Comparison of ENCODE assay signal across 12 cellular contexts in the genomic region with DNA sequence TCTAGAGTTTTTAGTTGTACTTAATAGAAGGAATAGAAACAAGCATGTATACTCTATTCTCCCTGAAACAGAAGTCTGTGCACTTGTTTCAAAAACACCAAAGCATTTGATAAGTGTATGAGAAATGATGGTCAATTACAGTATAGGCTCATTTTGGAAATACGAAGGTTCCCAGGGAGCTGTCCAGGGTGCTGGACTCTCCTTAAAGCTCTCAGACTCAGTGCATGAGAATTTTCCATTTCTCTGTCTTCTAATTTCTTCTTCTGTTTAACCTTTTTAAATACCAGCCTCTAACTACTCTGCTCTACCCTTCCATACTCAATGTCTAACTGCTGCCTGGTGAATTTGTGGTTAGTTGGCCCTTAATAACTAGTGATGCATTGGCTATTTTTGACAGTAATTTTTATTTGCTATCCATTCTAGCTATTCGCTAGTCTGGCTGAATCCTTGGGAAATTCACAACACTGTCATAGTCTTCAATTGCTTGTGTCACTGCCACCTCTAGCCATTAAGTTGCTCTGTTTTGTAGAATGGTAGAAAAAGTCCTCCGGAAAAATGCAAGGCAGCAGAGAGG.
A peak's percentile ranks its signal among the peaks of the same experiment; 100 is the strongest.
DNase-seq lines count a peak whose midpoint lies in the region; ATAC-seq and TF ChIP-seq lines count a peak whose summit lies in the region.
"Had no signal": no experiment of that assay in that cellular context is flagged by ENCODE, and none has a peak within 500 bp of the region (broad histone marks: within the 10 kb centered on the region; RNA-seq: fewer than 3 reads in every experiment).

No MANE protein-coding gene starts in this region.

- H3K9me3 Mint-ChIP-seq in HFFc6 = peaks cover 27% of the 10 kb centered on the region
- H3K9me3 Mint-ChIP-seq: activated B cell treated with CpG ODN at 0.5 μM for 24 hours had no signal

- POLR2A ChIA-PET in SK-N-SH (lab: Yijun Ruan, JAX) = no interaction called here

- intact Hi-C loops in left lung (cut with DNase I) (no loop called here), left ventricle myocardium inferior (cut with micrococcal nuclease) (no loop called here)

- H3K4me3 ChIP-seq in SK-N-SH (ENCODE audit: low read depth in 2 of 2, low read length in 1 of 2) = no peak overlapping the region
- H3K4me3 ChIP-seq in astrocyte of the cerebellum (ENCODE audit: low read depth, low read length) = no peak overlapping the region
- no peak overlapping the region for H3K4me3 ChIP-seq in left lung
- no peak overlapping the region for H3K4me3 ChIP-seq in left ventricle myocardium inferior
- H3K4me3 ChIP-seq: suprapubic skin had no signal

- H3K4me2 ChIP-seq in SK-N-SH = no peak overlapping the region

- H3K27me3 Mint-ChIP-seq in HFFc6 (ENCODE audit: insufficient read depth) = no peaks in the 10 kb centered on the region

- TF ChIP-seq EP300 in SK-N-SH (IDR thresholded peaks at IDR 0.05; ENCODE audit: borderline replicate concordance in 1 of 2, low read depth in 1 of 2, low read length in 1 of 2) = no peak

- TF ChIP-seq RAD21 in SK-N-SH (IDR thresholded peaks at IDR 0.05; ENCODE audit: low read length) = no peak

- H3K79me2 ChIP-seq in SK-N-SH (ENCODE audit: insufficient read depth) = no peaks in the 10 kb centered on the region

- in situ Hi-C loops in astrocyte of the cerebellum (cut with HindIII; ENCODE audit: low sequenced_read_pairs) = no loop called here

- H3K4me1 Mint-ChIP-seq in HFFc6 (ENCODE audit: low read depth) = no peaks in the 10 kb centered on the region
- H3K4me1 Mint-ChIP-seq: activated B cell treated with CpG ODN at 0.5 μM for 24 hours had no signal

- DNase-seq in SK-N-SH (no peak), HT1080 (ENCODE audit: low read depth) (peak; percentile 11), astrocyte of the cerebellum (ENCODE audit: low read depth) (peak; percentile 55), left lung (no peak), HFFc6 (no peak), D341Med (ENCODE audit: low spot score) (no peak), left ventricle myocardium inferior (no peak)
- DNase-seq: activated B cell treated with CpG ODN at 0.5 μM for 24 hours; NCI-H1048; stimulated activated CD4-positive, alpha-beta T cell treated with anti-CD3 and anti-CD28 coated beads, Interleukin-4, amount 100 ng/mL, for 1 hour had no signal

- no peaks in the 10 kb centered on the region for H3K36me3 ChIP-seq in SK-N-SH (replicated peaks in 1 of 2; ENCODE audit: control insufficient read depth in 1 of 2, insufficient read depth in 2 of 2, low read length in 1 of 2)
- no peaks in the 10 kb centered on the region for H3K36me3 ChIP-seq in left lung
- H3K36me3 ChIP-seq in left ventricle myocardium inferior = no peaks in the 10 kb centered on the region
- H3K36me3 ChIP-seq: suprapubic skin had no signal

- H2AFZ ChIP-seq in SK-N-SH (ENCODE audit: low read depth) = no peak overlapping the region

- no peaks in the 10 kb centered on the region for H3F3A ChIP-seq in SK-N-SH (replicated peaks; ENCODE audit: insufficient read depth)

- no peak overlapping the region for H3K27ac ChIP-seq in SK-N-SH (ENCODE audit: low read depth in 2 of 2, low read length in 1 of 2)
- H3K27ac ChIP-seq in left lung = no peak overlapping the region
- H3K27ac ChIP-seq in left ventricle myocardium inferior (replicated peaks) = no peak overlapping the region
- H3K27ac ChIP-seq: suprapubic skin had no signal

- no peak for TF ChIP-seq CTCF in SK-N-SH (IDR thresholded peaks at IDR 0.05)
- no peak for TF ChIP-seq CTCF in astrocyte of the cerebellum (IDR thresholded peaks at IDR 0.05; ENCODE audit: low read depth, low read length, missing control alignments)
- no peak for TF ChIP-seq CTCF in left lung (IDR thresholded peaks at IDR 0.05)
- no peak for TF ChIP-seq CTCF in HFFc6 (IDR thresholded peaks at IDR 0.05)
- TF ChIP-seq CTCF in left ventricle myocardium inferior (IDR thresholded peaks at IDR 0.05; ENCODE audit: borderline replicate concordance) = no peak

- H3K9me3 ChIP-seq in SK-N-SH (no peaks in the 10 kb centered on the region), left lung (no peaks in the 10 kb centered on the region), left ventricle myocardium inferior (replicated peaks) (no peaks in the 10 kb centered on the region)
- H3K9me3 ChIP-seq: suprapubic skin had no signal

- no peak overlapping the region for H3K9ac ChIP-seq in SK-N-SH

- ATAC-seq in SK-N-SH treated with all-trans-retinoic acid at 6 μM for 48 hours (no peak), left lung (peak; percentile 47)

- CTCF ChIA-PET in SK-N-SH (lab: Yijun Ruan, JAX) = no interaction called here

- H3K4me3 Mint-ChIP-seq in HFFc6 = no peak overlapping the region
- H3K4me3 Mint-ChIP-seq: activated B cell treated with CpG ODN at 0.5 μM for 24 hours had no signal

- H3K36me3 Mint-ChIP-seq in HFFc6 (ENCODE audit: low read depth) = no peaks in the 10 kb centered on the region

- H3K4me1 ChIP-seq in SK-N-SH (ENCODE audit: control insufficient read depth in 1 of 2, insufficient read depth in 2 of 2, low read depth in 1 of 2, low read length in 1 of 2) (peaks cover 0 to 2% of the 10 kb centered on the region in 2 experiments; a peak in 1 of 4 replicates), left lung (no peaks in the 10 kb centered on the region), left ventricle myocardium inferior (no peaks in the 10 kb centered on the region)
- H3K4me1 ChIP-seq: suprapubic skin had no signal

- no peaks in the 10 kb centered on the region for H3K9me2 ChIP-seq in SK-N-SH

- H3K27ac Mint-ChIP-seq in HFFc6 = no peak overlapping the region
- H3K27ac Mint-ChIP-seq: activated B cell treated with CpG ODN at 0.5 μM for 24 hours had no signal

- no peaks in the 10 kb centered on the region for H4K20me1 ChIP-seq in SK-N-SH (ENCODE audit: insufficient read depth)

- 24% methylated on average over 3 of the region's 3 CpGs for WGBS in SK-N-SH (ENCODE audit: low lambda C conversion rate)

- H3K27me3 ChIP-seq in SK-N-SH (ENCODE audit: insufficient read depth) (no peaks in the 10 kb centered on the region), left lung (no peaks in the 10 kb centered on the region), left ventricle myocardium inferior (ENCODE audit: low read depth) (peaks cover 53% of the 10 kb centered on the region)

TF ChIP-seq in SK-N-SH, 30 proteins besides CTCF, POLR2A, EP300 and RAD21 (continues in another document):
- TF ChIP-seq REST (IDR thresholded peaks at IDR 0.05; ENCODE audit: low read depth, low read length) (peak; percentile 80; the same call in 1 of the 2 replicates), CHD2 (IDR thresholded peaks at IDR 0.05; ENCODE audit: low read length, partially characterized antibody) (no peak), TAF1 (IDR thresholded peaks at IDR 0.05; ENCODE audit: borderline replicate concordance, low read depth, low read length) (no peak)

TF ChIP-seq in SK-N-SH treated with all-trans-retinoic acid at 6 μM for 48 hours, 23 proteins besides CTCF, POLR2A, EP300 and RAD21 (continues in another document):
- TF ChIP-seq, protein P1, sequence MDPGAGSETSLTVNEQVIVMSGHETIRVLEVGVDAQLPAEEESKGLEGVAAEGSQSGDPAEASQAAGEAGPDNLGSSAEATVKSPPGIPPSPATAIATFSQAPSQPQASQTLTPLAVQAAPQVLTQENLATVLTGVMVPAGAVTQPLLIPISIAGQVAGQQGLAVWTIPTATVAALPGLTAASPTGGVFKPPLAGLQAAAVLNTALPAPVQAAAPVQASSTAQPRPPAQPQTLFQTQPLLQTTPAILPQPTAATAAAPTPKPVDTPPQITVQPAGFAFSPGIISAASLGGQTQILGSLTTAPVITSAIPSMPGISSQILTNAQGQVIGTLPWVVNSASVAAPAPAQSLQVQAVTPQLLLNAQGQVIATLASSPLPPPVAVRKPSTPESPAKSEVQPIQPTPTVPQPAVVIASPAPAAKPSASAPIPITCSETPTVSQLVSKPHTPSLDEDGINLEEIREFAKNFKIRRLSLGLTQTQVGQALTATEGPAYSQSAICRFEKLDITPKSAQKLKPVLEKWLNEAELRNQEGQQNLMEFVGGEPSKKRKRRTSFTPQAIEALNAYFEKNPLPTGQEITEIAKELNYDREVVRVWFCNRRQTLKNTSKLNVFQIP (CRISPR knock-in tag; IDR thresholded peaks at IDR 0.05; ENCODE audit: borderline replicate concordance, low read depth) = no peak
- TF ChIP-seq PPARA (CRISPR knock-in tag; IDR thresholded peaks at IDR 0.05; ENCODE audit: borderline replicate concordance) = no peak
- TF ChIP-seq CSDC2 (CRISPR knock-in tag; IDR thresholded peaks at IDR 0.05) = no peak
- no peak for TF ChIP-seq ZNF70 (CRISPR knock-in tag; IDR thresholded peaks at IDR 0.05)
- no peak for TF ChIP-seq CSRNP3 (CRISPR knock-in tag; IDR thresholded peaks at IDR 0.05)
- TF ChIP-seq TOX (CRISPR knock-in tag; IDR thresholded peaks at IDR 0.05; ENCODE audit: borderline replicate concordance) = no peak
- TF ChIP-seq BACH2 (CRISPR knock-in tag; IDR thresholded peaks at IDR 0.05; ENCODE audit: borderline replicate concordance) = no peak
- no peak for TF ChIP-seq ESRRG (CRISPR knock-in tag; IDR thresholded peaks at IDR 0.05)
- no peak for TF ChIP-seq ZNF565 (CRISPR knock-in tag; conservative IDR thresholded peaks at IDR 0.05; ENCODE audit: low read depth)
- TF ChIP-seq TCF4 (CRISPR knock-in tag; IDR thresholded peaks at IDR 0.05; ENCODE audit: borderline replicate concordance) = no peak
- TF ChIP-seq GLIS3 (CRISPR knock-in tag; IDR thresholded peaks at IDR 0.05) = no peak
- no peak for TF ChIP-seq SNAI2 (CRISPR knock-in tag; IDR thresholded peaks at IDR 0.05)
- TF ChIP-seq ZFP3 (CRISPR knock-in tag; IDR thresholded peaks at IDR 0.05) = no peak

Comparison
In these comparisons a context has a peak if more than half of its experiments do, and no peak if none do; other contexts are left out.
1. DNase-seq: peak in HT1080 (single experiment) and astrocyte of the cerebellum (single experiment); none in SK-N-SH (single experiment), left lung (0 of 2), HFFc6 (single experiment), D341Med (single experiment) and left ventricle myocardium inferior (single experiment).